In the genomic region with DNA sequence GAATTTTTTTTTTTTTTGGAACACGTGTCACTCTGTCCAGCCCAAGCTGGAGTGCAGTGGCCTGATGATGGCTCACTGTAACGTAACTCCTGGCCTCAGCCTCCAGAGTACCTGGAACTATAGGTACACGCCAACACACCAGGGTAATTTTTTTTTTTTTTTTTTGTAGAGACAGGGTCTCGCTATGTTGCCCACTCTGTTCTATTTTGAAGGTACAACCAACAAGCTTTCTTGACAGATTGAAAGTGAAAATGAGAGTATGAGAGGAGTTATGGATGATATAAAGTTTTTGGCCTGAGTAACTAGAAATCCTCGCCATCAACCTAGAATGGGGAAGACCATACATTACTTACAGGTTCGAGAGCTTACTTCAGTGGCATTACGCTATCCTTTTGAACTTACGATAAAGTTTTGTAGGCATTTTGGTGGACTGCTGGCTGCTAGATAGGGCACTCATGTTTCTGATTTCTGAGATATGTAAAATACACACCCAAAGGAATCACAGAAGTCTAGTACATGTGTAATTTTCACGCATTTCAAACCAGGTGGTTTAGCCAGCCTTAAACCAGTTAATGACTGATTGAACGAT, we compare ENCODE assay signal across 8 cellular contexts. TPM values are rescaled to one million over a fixed set of nuclear protein-coding genes. Genes with fewer than 3 reads are reported as not detected.
DNase-seq lines count a peak whose midpoint lies in the region; ATAC-seq and TF ChIP-seq lines count a peak whose summit lies in the region.

No MANE protein-coding gene starts in this region.

- no peak for TF ChIP-seq EP300 in tibial nerve (IDR thresholded peaks at IDR 0.05)

- H3K27me3 ChIP-seq in MG63 (no peaks in the 10 kb centered on the region), body of pancreas (no peaks in the 10 kb centered on the region), lower lobe of right lung (ENCODE audit: low read depth) (no peaks in the 10 kb centered on the region), tibial nerve (no peaks in the 10 kb centered on the region)

- WGBS in body of pancreas, 2 donors: 12 to 15% methylated on average over 10 of the region's 10 CpGs
- WGBS in tibial nerve, 2 donors: 28 to 34% methylated on average over 10 of the region's 10 CpGs

- H3K4me3 ChIP-seq in MG63 (peak overlapping the region; percentile 84), body of pancreas (peak overlapping the region; percentile 70 to 94), lower lobe of right lung (peak overlapping the region; percentile 86), tibial nerve (peak overlapping the region; percentile 70 to 100 (median 82))

- peak; percentile 17 for ATAC-seq in GM21723 (IDR thresholded peaks at IDR 0.05; ENCODE audit: unreplicated experiment)
- no peak for ATAC-seq in body of pancreas
- ATAC-seq in lower lobe of right lung: peak in 1 of 2 donors; percentile 1

- peak overlapping the region; percentile 53 to 98 (median 94) for H3K27ac ChIP-seq in body of pancreas
- peak overlapping the region; percentile 94 for H3K27ac ChIP-seq in lower lobe of right lung
- H3K27ac ChIP-seq in tibial nerve: peak overlapping the region; percentile 80 to 98 (median 94)

- peaks cover 15% of the 10 kb centered on the region for H3K4me1 ChIP-seq in body of pancreas
- H3K4me1 ChIP-seq in lower lobe of right lung: peaks cover 18% of the 10 kb centered on the region
- H3K4me1 ChIP-seq in tibial nerve: peaks cover 0 to 33% (median 10%) of the 10 kb centered on the region in 4 donors

- H3K36me3 ChIP-seq in MG63 (no peaks in the 10 kb centered on the region), body of pancreas (replicated peaks in 1 of 2; ENCODE audit: insufficient read depth in 1 of 2, low read depth in 2 of 2) (no peaks in the 10 kb centered on the region), lower lobe of right lung (no peaks in the 10 kb centered on the region), tibial nerve (no peaks in the 10 kb centered on the region)

- TF ChIP-seq CTCF in body of pancreas (IDR thresholded peaks at IDR 0.05): no peak
- TF ChIP-seq CTCF in lower lobe of right lung (IDR thresholded peaks at IDR 0.05): no peak
- no peak for TF ChIP-seq CTCF in tibial nerve (IDR thresholded peaks at IDR 0.05)

- TF ChIP-seq POLR2A in body of pancreas (IDR thresholded peaks at IDR 0.05) (no peak), tibial nerve (IDR thresholded peaks at IDR 0.05) (no peak)

- no peaks in the 10 kb centered on the region for H3K9me3 ChIP-seq in MG63
- no peaks in the 10 kb centered on the region for H3K9me3 ChIP-seq in body of pancreas
- H3K9me3 ChIP-seq in lower lobe of right lung: no peaks in the 10 kb centered on the region
- no peaks in the 10 kb centered on the region for H3K9me3 ChIP-seq in tibial nerve

- intact Hi-C loops in body of pancreas (cut with DNase I): no loop called here
- intact Hi-C loops in lower lobe of right lung (cut with DNase I): no loop called here

- peak; percentile 54 for DNase-seq in DMS 273 (lab: John Stamatoyannopoulos, UW; ENCODE audit: unreplicated experiment)
- no peak for DNase-seq in DMS 273 treated with DMSO at 0.1 percent for 48 hours (lab: John Stamatoyannopoulos, UW)
- no peak for DNase-seq in MG63
- DNase-seq in body of pancreas: peak in 1 of 4 donors; percentile 22
- no peak for DNase-seq in lower lobe of right lung
- DNase-seq in tibial nerve (ENCODE audit: low spot score in 2 of 2): no peak
- no peak for DNase-seq in KG1 (lab: John Stamatoyannopoulos, UW)

RNA-seq across cellular contexts. Expression of gene CDC42SE2, which starts 0.8 kb away (rescaled TPM):
- 23.6 and 29.9 TPM in 2 replicates for total RNA-seq in MG63 (2014; rRNA removed; shearing (Covaris generic); ENCODE audit: low replicate concordance)
- total RNA-seq in body of pancreas (10 to 100 TPM; 23.4 to 33.5 TPM), lower lobe of right lung (38.7 TPM), tibial nerve (10 to 100 TPM; 23.1 to 31.8 (median 28.0) TPM)
